Comparison of ENCODE assay signal across 9 cellular contexts in genomic region chr5:111774525-111774924, GRCh38. TPM values are rescaled to one million over a fixed set of nuclear protein-coding genes. Genes with fewer than 3 reads are reported as not detected.
DNase-seq lines count a peak whose midpoint lies in the region; ATAC-seq, FAIRE-seq and TF ChIP-seq lines count a peak whose summit lies in the region.
"Had no signal": no experiment of that assay in that cellular context is flagged by ENCODE, and none has a peak within 500 bp of the region (broad histone marks: within the 10 kb centered on the region; RNA-seq: fewer than 3 reads in every experiment).

No MANE protein-coding gene starts in this region.

- H3K4me3 ChIP-seq in endothelial cell of umbilical vein (replicated peaks in 1 of 3; ENCODE audit: insufficient read depth in 1 of 3, low read depth in 1 of 3, low read length in 3 of 3) (no peak overlapping the region), skeletal muscle satellite cell (ENCODE audit: low read length) (no peak overlapping the region)

- no peaks in the 10 kb centered on the region for H3K36me3 Mint-ChIP-seq in natural killer cell treated with Interleukin-12 subunit alpha and Interleukin-12 subunit beta and Interleukin-15 and Interleukin-18, amount 100 ng/mL, for 72 hours

- no peaks in the 10 kb centered on the region for H3K79me2 ChIP-seq in endothelial cell of umbilical vein (ENCODE audit: control insufficient read depth, insufficient read depth, low read length)

- H3K9me3 ChIP-seq in endothelial cell of umbilical vein (replicated peaks; ENCODE audit: control insufficient read depth, insufficient read depth, low read length) (no peaks in the 10 kb centered on the region), skeletal muscle satellite cell (replicated peaks; ENCODE audit: low read length) (no peaks in the 10 kb centered on the region)
- H3K9me3 ChIP-seq: neutrophil had no signal

- no peak overlapping the region for H3K27ac ChIP-seq in endothelial cell of umbilical vein (ENCODE audit: insufficient read depth, low read depth, low read length)
- H3K27ac ChIP-seq: neutrophil had no signal

- DNase-seq in NCI-H524 (lab: John Stamatoyannopoulos, UW) (peak; percentile 91 to 95), endothelial cell of umbilical vein (ENCODE audit: low read depth, low spot score) (peak; percentile 77), inferior parietal cortex (ENCODE audit: extremely low spot score) (no peak)
- no peak for DNase-seq in natural killer cell treated with Interleukin-12 subunit alpha and Interleukin-12 subunit beta and Interleukin-15 and Interleukin-18, amount 100 ng/mL, for 72 hours (ENCODE audit: low spot score)

- H3K9me3 Mint-ChIP-seq in natural killer cell treated with Interleukin-12 subunit alpha and Interleukin-12 subunit beta and Interleukin-15 and Interleukin-18, amount 100 ng/mL, for 72 hours = no peaks in the 10 kb centered on the region

- H2AFZ ChIP-seq in endothelial cell of umbilical vein (ENCODE audit: low read depth, low read length) = peak overlapping the region; percentile 18

- H4K20me1 ChIP-seq in endothelial cell of umbilical vein (replicated peaks; ENCODE audit: control insufficient read depth, extremely low read depth, insufficient read depth, low read length) = no peaks in the 10 kb centered on the region

- no peaks in the 10 kb centered on the region for H3K9me1 ChIP-seq in endothelial cell of umbilical vein (replicated peaks; ENCODE audit: control insufficient read depth, extremely low read depth, insufficient read depth, low read length)

- H3K27me3 Mint-ChIP-seq in natural killer cell treated with Interleukin-12 subunit alpha and Interleukin-12 subunit beta and Interleukin-15 and Interleukin-18, amount 100 ng/mL, for 72 hours = peaks cover 3 to 5% of the 10 kb centered on the region in 2 donors

- no TSS peak for BruUV-seq in endothelial cell of umbilical vein (replicated peaks; lab: Mats Ljungman, UMichigan)

- H3K36me3 ChIP-seq in endothelial cell of umbilical vein (ENCODE audit: control insufficient read depth in 2 of 2, extremely low read depth in 1 of 2, insufficient read depth in 2 of 2, low read length in 2 of 2) (no peaks in the 10 kb centered on the region), skeletal muscle satellite cell (ENCODE audit: insufficient read depth, low read length) (no peaks in the 10 kb centered on the region)
- H3K36me3 ChIP-seq: neutrophil had no signal

- intact Hi-C loops in endothelial cell of umbilical vein (cut with micrococcal nuclease) = no loop called here

- ATAC-seq in GM21529 (IDR thresholded peaks at IDR 0.05; ENCODE audit: unreplicated experiment) (peak; percentile 55), GM18873 (IDR thresholded peaks at IDR 0.05; ENCODE audit: low FRiP score, unreplicated experiment) (no peak), GM19035 (IDR thresholded peaks at IDR 0.05; ENCODE audit: unreplicated experiment) (no peak)
- ATAC-seq in natural killer cell treated with Interleukin-12 subunit alpha and Interleukin-12 subunit beta and Interleukin-15 and Interleukin-18, amount 100 ng/mL, for 72 hours = no peak

- H3K4me2 ChIP-seq in endothelial cell of umbilical vein (ENCODE audit: insufficient read depth, low read length) (no peak overlapping the region), skeletal muscle satellite cell (ENCODE audit: low read length) (peak overlapping the region; percentile 19)

- H3K27me3 ChIP-seq in endothelial cell of umbilical vein (ENCODE audit: control insufficient read depth in 2 of 2, insufficient read depth in 2 of 2, low read length in 2 of 2) (no peaks in the 10 kb centered on the region), skeletal muscle satellite cell (ENCODE audit: control insufficient read depth, insufficient read depth, low read length) (no peaks in the 10 kb centered on the region)
- H3K27me3 ChIP-seq: neutrophil had no signal

- dilution Hi-C loops in endothelial cell of umbilical vein (cut with MboI; ENCODE audit: extremely low pct_ligation_motif_present, low sequenced_read_pairs) = no loop called here

- H3K27ac Mint-ChIP-seq in natural killer cell treated with Interleukin-12 subunit alpha and Interleukin-12 subunit beta and Interleukin-15 and Interleukin-18, amount 100 ng/mL, for 72 hours = no peak overlapping the region

- CTCF ChIA-PET in endothelial cell of umbilical vein (lab: Charles Lee) = interaction anchor here (0.7 to 1.4 kb wide), 3 partner anchors 17 to 243 kb away, joined by 3 to 4 read pairs (median 3); no protein-coding TSS in a partner anchor

- TF ChIP-seq POLR2A in endothelial cell of umbilical vein (IDR thresholded peaks at IDR 0.05; ENCODE audit: low read depth, low read length) = no peak

- no peak overlapping the region for H3K9ac ChIP-seq in endothelial cell of umbilical vein (replicated peaks; ENCODE audit: extremely low read depth, insufficient read depth, low read length)
- peak overlapping the region; percentile 2 for H3K9ac ChIP-seq in skeletal muscle satellite cell (ENCODE audit: low read depth, low read length)

- TF ChIP-seq CTCF in endothelial cell of umbilical vein (IDR thresholded peaks at IDR 0.05; ENCODE audit: extremely low read depth in 1 of 2, insufficient read depth in 1 of 2, low read depth in 1 of 2, low read length in 2 of 2) = no peak

- FAIRE-seq in endothelial cell of umbilical vein (lab: Jason Lieb, UNC) = peak; percentile 81

- POLR2A ChIA-PET in endothelial cell of umbilical vein (lab: Charles Lee) = no interaction called here

- H3K4me1 Mint-ChIP-seq in natural killer cell treated with Interleukin-12 subunit alpha and Interleukin-12 subunit beta and Interleukin-15 and Interleukin-18, amount 100 ng/mL, for 72 hours (ENCODE audit: low read depth in 2 of 2) = peaks cover 0 to 6% of the 10 kb centered on the region in 2 donors

- H3K4me1 ChIP-seq in endothelial cell of umbilical vein (ENCODE audit: control insufficient read depth, extremely low read depth, insufficient read depth, low read length) (peaks cover 8% of the 10 kb centered on the region), skeletal muscle satellite cell (ENCODE audit: control insufficient read depth, insufficient read depth, low read length) (peaks cover 17% of the 10 kb centered on the region)

- H3K4me3 Mint-ChIP-seq in natural killer cell treated with Interleukin-12 subunit alpha and Interleukin-12 subunit beta and Interleukin-15 and Interleukin-18, amount 100 ng/mL, for 72 hours = no peak overlapping the region

TF ChIP-seq in endothelial cell of umbilical vein, 7 proteins besides CTCF, POLR2A, EP300 and RAD21:
- no peak for TF ChIP-seq JUN (IDR thresholded peaks at IDR 0.05; ENCODE audit: borderline replicate concordance, insufficient read depth, insufficient read length, low read depth)
- TF ChIP-seq EZH2 (IDR thresholded peaks at IDR 0.05; ENCODE audit: borderline replicate concordance, low read depth, low read length, severe bottlenecking) = no peak
- TF ChIP-seq MAX (IDR thresholded peaks at IDR 0.05; ENCODE audit: insufficient read depth, insufficient read length) = no peak
- TF ChIP-seq POLR2AphosphoS5 (IDR thresholded peaks at IDR 0.05; ENCODE audit: insufficient read depth, low read depth, low read length) = no peak
- TF ChIP-seq GATA2 (IDR thresholded peaks at IDR 0.05; ENCODE audit: insufficient read depth, insufficient read length, low read depth, low read length) = no peak
- TF ChIP-seq FOS (IDR thresholded peaks at IDR 0.05; ENCODE audit: borderline replicate concordance, insufficient read depth, low read length) = no peak
- no peak for TF ChIP-seq MYC (IDR thresholded peaks at IDR 0.05; ENCODE audit: low read depth, low read length)

RNA-seq across cellular contexts. Expression of gene NREP, which starts 17.5 kb away (rescaled TPM):
- 96.7 and 107 TPM in 2 replicates for total RNA-seq in endothelial cell of umbilical vein
- 89.6 and 112 TPM in 2 replicates for polyA plus RNA-seq in endothelial cell of umbilical vein
- polyA plus RNA-seq in endothelial cell of umbilical vein (2011; cell fraction: cytosol; rRNA removed) = 86.4 and 91.4 TPM in 2 replicates
- polyA plus RNA-seq in endothelial cell of umbilical vein (2011; cell fraction: nucleus; rRNA removed) = 169 and 229 TPM in 2 replicates
- polyA plus RNA-seq in endothelial cell of umbilical vein (2012) = 92.6 and 93.3 TPM in 2 replicates
- polyA minus RNA-seq in endothelial cell of umbilical vein = 90.9 and 105 TPM in 2 replicates
- 1.7 TPM for polyA minus RNA-seq in endothelial cell of umbilical vein (2011; cell fraction: cytosol; rRNA and poly(A)+ RNA removed)
- polyA minus RNA-seq in endothelial cell of umbilical vein (2011; cell fraction: nucleus; rRNA and poly(A)+ RNA removed) = 274 and 382 TPM in 2 replicates
- 22.6 and 61.4 TPM in 2 replicates for total RNA-seq in skeletal muscle satellite cell (2012; rRNA removed)
- total RNA-seq in natural killer cell treated with Interleukin-12 subunit alpha and Interleukin-12 subunit beta and Interleukin-15 and Interleukin-18, amount 100 ng/mL, for 72 hours = 1 to 10 TPM; 5.5 to 7.7 TPM

Comparison
In these comparisons a context has a peak if more than half of its experiments do, and no peak if none do; other contexts are left out.
1. DNase-seq: peak in NCI-H524 (2 of 2) and endothelial cell of umbilical vein (single experiment); none in inferior parietal cortex (single experiment) and natural killer cell treated with Interleukin-12 subunit alpha and Interleukin-12 subunit beta and Interleukin-15 and Interleukin-18, amount 100 ng/mL, for 72 hours (single experiment).
2. RNA of gene NREP, which starts 17.5 kb away (total RNA-seq): 96.7 to 107 TPM in endothelial cell of umbilical vein; 5.5 to 7.7 TPM in natural killer cell treated with Interleukin-12 subunit alpha and Interleukin-12 subunit beta and Interleukin-15 and Interleukin-18, amount 100 ng/mL, for 72 hours; every median in the first group is over 10 times any median in the second.